Comparison of ENCODE assay signal across 14 cellular contexts in the genomic region with DNA sequence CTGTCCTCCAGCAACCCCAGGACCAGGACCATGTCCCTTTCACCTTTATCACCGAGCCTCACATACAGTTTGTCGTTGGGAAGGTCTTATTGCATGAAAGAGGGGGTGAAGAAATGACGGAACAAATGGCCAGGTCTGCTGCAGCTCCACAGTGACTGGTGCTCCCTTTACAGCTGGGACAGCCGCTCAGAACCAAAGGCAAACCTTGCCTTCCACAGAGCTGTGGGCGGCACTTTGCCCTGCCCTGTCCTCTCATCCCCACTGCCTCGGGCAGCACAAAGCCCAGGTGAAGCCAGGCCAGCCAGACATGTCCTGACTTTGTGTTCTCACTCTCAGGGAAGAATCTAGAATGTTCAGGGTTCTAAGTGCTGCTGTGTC. TPM values are rescaled to one million over a fixed set of nuclear protein-coding genes. Genes with fewer than 3 reads are reported as not detected.
DNase-seq lines count a peak whose midpoint lies in the region; FAIRE-seq and TF ChIP-seq lines count a peak whose summit lies in the region.
"Had no signal": no experiment of that assay in that cellular context is flagged by ENCODE, and none has a peak within 500 bp of the region (broad histone marks: within the 10 kb centered on the region; RNA-seq: fewer than 3 reads in every experiment).

No MANE protein-coding gene starts in this region.

- H3K36me3 ChIP-seq in OCI-LY3 (replicated peaks; ENCODE audit: low read depth, low read length): no peaks in the 10 kb centered on the region
- H3K36me3 ChIP-seq in effector memory CD4-positive, alpha-beta T cell (ENCODE audit: control insufficient read depth, insufficient read depth, low read length): no peaks in the 10 kb centered on the region
- H3K36me3 ChIP-seq: brain microvascular endothelial cell, pancreas had no signal

- H3K9me3 Mint-ChIP-seq in CD14-positive monocyte: peaks cover 0 to 4% (median 0%) of the 10 kb centered on the region in 7 donors

- no peaks in the 10 kb centered on the region for H3K9me3 ChIP-seq in OCI-LY3 (ENCODE audit: insufficient read depth, low read length)
- H3K9me3 ChIP-seq in effector memory CD4-positive, alpha-beta T cell (ENCODE audit: control insufficient read depth, low read length): no peaks in the 10 kb centered on the region
- H3K9me3 ChIP-seq: pancreas had no signal

- peak overlapping the region; percentile 67; the same call in 1 of the 2 replicates for H3K9ac ChIP-seq in OCI-LY3 (ENCODE audit: low read length)

- H2AFZ ChIP-seq in OCI-LY3 (ENCODE audit: low read depth, low read length): 0 out of 2 replicates have a peak overlapping the region, but pooled peaks have one; percentile 48

- no peaks in the 10 kb centered on the region for H3K79me2 ChIP-seq in OCI-LY3 (ENCODE audit: low read length)

- FAIRE-seq in GM12892 (lab: Jason Lieb, UNC): peak; percentile 97
- FAIRE-seq: endothelial cell of umbilical vein, pancreas had no signal

- peaks cover 62% of the 10 kb centered on the region for H3K4me1 ChIP-seq in OCI-LY3 (ENCODE audit: low read length)
- H3K4me1 ChIP-seq in effector memory CD4-positive, alpha-beta T cell (ENCODE audit: control insufficient read depth, insufficient read depth, low read length, poor library complexity, severe bottlenecking): peaks cover 12% of the 10 kb centered on the region
- H3K4me1 ChIP-seq: pancreas had no signal

- H3K27ac ChIP-seq in OCI-LY3 (ENCODE audit: low read length) (peak overlapping the region; percentile 83), dorsolateral prefrontal cortex (peak overlapping the region in 2 of 59 donors; percentile 2 to 40)
- peak overlapping the region; percentile 43 for H3K27ac ChIP-seq in effector memory CD4-positive, alpha-beta T cell (ENCODE audit: insufficient read depth, low read length, poor library complexity, severe bottlenecking)
- H3K27ac ChIP-seq: brain microvascular endothelial cell, pancreas had no signal

- H4K20me1 ChIP-seq in OCI-LY3 (ENCODE audit: insufficient read depth, low read length): no peaks in the 10 kb centered on the region

- peak overlapping the region; percentile 88 to 98 (median 95) for H3K27ac Mint-ChIP-seq in CD14-positive monocyte

- H3K4me3 Mint-ChIP-seq in CD14-positive monocyte: peak overlapping the region; percentile 72 to 89

- peaks cover 20% of the 10 kb centered on the region for H3K4me1 Mint-ChIP-seq in CD14-positive monocyte

- H3K27me3 ChIP-seq in OCI-LY3 (ENCODE audit: low read depth, low read length): no peaks in the 10 kb centered on the region
- peaks cover under 1% of the 10 kb centered on the region for H3K27me3 ChIP-seq in effector memory CD4-positive, alpha-beta T cell (replicated peaks; ENCODE audit: control insufficient read depth, insufficient read depth, low read length, poor library complexity, severe bottlenecking)
- H3K27me3 ChIP-seq in dorsolateral prefrontal cortex: no peaks in the 10 kb centered on the region
- H3K27me3 ChIP-seq: brain microvascular endothelial cell, pancreas had no signal

- H3K4me2 ChIP-seq in OCI-LY3 (ENCODE audit: low read length): peak overlapping the region; percentile 97

- no peaks in the 10 kb centered on the region for H3K36me3 Mint-ChIP-seq in CD14-positive monocyte

- no peak for DNase-seq in CD14-positive monocyte (ENCODE audit: low spot score)
- DNase-seq in GM12892 (ENCODE audit: insufficient read length): no peak
- DNase-seq in effector memory CD4-positive, alpha-beta T cell: no peak
- no peak for DNase-seq in NCI-H2196 (lab: John Stamatoyannopoulos, UW; ENCODE audit: unreplicated experiment)
- no peak for DNase-seq in dorsolateral prefrontal cortex
- DNase-seq in NCI-H524 treated with DMSO at 0.1 percent for 48 hours (lab: John Stamatoyannopoulos, UW): no peak
- no peak for DNase-seq in NK-92 (lab: John Stamatoyannopoulos, UW; ENCODE audit: unreplicated experiment)
- DNase-seq: brain microvascular endothelial cell, KG1, left ventricle myocardium superior, NCI-H2081 treated with DMSO at 0.1 percent for 48 hours had no signal

- no peak for TF ChIP-seq CTCF in CD14-positive monocyte (IDR thresholded peaks at IDR 0.05)
- no peak for TF ChIP-seq CTCF in OCI-LY3 (IDR thresholded peaks at IDR 0.05; ENCODE audit: low read depth, low read length)
- TF ChIP-seq CTCF in dorsolateral prefrontal cortex (IDR thresholded peaks at IDR 0.05 in 54 of 56, conservative IDR thresholded peaks at IDR 0.05 in 2 of 56; ENCODE audit: low read depth in 1 of 56, partially characterized antibody in 56 of 56): no peak

- intact Hi-C loops in CD14-positive monocyte (cut with micrococcal nuclease): no loop called here
- intact Hi-C loops in dorsolateral prefrontal cortex (cut with DNase I): no loop called here

- peak overlapping the region; percentile 75 for H3K4me3 ChIP-seq in OCI-LY3 (ENCODE audit: low read length)
- peak overlapping the region; percentile 54 for H3K4me3 ChIP-seq in effector memory CD4-positive, alpha-beta T cell (ENCODE audit: insufficient read depth, low read depth, low read length, poor library complexity, severe bottlenecking)
- no peak overlapping the region for H3K4me3 ChIP-seq in dorsolateral prefrontal cortex
- H3K4me3 ChIP-seq: pancreas had no signal

- peak; percentile 49 for TF ChIP-seq POLR2A in GM12892 (IDR thresholded peaks at IDR 0.05; ENCODE audit: low read depth, low read length)

- peaks cover 1 to 5% (median 4%) of the 10 kb centered on the region in 3 donors for H3K27me3 Mint-ChIP-seq in CD14-positive monocyte (ENCODE audit: low read depth in 3 of 3)

RNA-seq across cellular contexts. Expression of a gene that starts 1.0 kb away (rescaled TPM):
- under 1 TPM in 1 of 2 donors, not detected in 1; 0.11 TPM for polyA plus RNA-seq in CD14-positive monocyte
- polyA plus RNA-seq in GM12892 (2012; ENCODE audit: missing spikeins): 15.5 TPM
- total RNA-seq in dorsolateral prefrontal cortex: 1 to 10 TPM in 74 of 120 experiments, under 1 TPM in 46; 0.14 to 6.3 (median 1.2) TPM
- total RNA-seq: endothelial cell of umbilical vein, left ventricle myocardium superior had no signal
- polyA plus RNA-seq: endothelial cell of umbilical vein had no signal

RNA-seq across cellular contexts. Expression of a gene that starts 59.3 kb away (rescaled TPM):
- 1 to 10 TPM; 2.9 to 3.2 TPM for polyA plus RNA-seq in CD14-positive monocyte
- polyA plus RNA-seq in GM12892 (2012; ENCODE audit: missing spikeins): 52.2 TPM
- 1,000 to 10,000 TPM in 1 of 120 experiments, 100 to 1,000 TPM in 119; 391 to 1,107 (median 596) TPM for total RNA-seq in dorsolateral prefrontal cortex

Comparison
In these comparisons a context has a peak if more than half of its experiments do, and no peak if none do; other contexts are left out.
1. H3K4me3 ChIP-seq: peak in OCI-LY3 (single experiment) and effector memory CD4-positive, alpha-beta T cell (single experiment); none in dorsolateral prefrontal cortex (0 of 59).